In the genomic region with DNA sequence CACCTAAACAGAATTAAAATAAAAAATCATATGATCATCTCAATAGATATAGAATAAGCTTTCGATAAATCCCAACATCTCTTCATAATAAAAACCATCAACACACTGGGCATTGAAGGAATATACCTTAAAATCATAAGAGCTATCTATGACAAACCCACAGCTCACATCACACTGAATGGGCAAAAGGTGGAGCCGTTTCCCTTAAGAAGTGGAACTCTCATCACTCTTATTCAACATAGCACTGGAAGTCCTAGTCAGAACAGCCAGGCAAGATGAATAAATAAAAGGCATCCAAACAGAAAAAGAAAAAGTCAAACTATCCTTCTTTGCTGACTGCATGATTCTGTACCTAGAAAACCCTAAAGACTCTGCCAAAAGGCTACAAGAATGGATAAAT, we compare ENCODE assay signal across 1 cellular context.
TF ChIP-seq lines count a peak whose summit lies in the region.

No MANE protein-coding gene starts in this region.

TF ChIP-seq in SK-N-SH treated with all-trans-retinoic acid at 6 μM for 48 hours, 23 proteins besides CTCF, POLR2A, EP300 and RAD21 (continued from another document):
- TF ChIP-seq, protein P1, sequence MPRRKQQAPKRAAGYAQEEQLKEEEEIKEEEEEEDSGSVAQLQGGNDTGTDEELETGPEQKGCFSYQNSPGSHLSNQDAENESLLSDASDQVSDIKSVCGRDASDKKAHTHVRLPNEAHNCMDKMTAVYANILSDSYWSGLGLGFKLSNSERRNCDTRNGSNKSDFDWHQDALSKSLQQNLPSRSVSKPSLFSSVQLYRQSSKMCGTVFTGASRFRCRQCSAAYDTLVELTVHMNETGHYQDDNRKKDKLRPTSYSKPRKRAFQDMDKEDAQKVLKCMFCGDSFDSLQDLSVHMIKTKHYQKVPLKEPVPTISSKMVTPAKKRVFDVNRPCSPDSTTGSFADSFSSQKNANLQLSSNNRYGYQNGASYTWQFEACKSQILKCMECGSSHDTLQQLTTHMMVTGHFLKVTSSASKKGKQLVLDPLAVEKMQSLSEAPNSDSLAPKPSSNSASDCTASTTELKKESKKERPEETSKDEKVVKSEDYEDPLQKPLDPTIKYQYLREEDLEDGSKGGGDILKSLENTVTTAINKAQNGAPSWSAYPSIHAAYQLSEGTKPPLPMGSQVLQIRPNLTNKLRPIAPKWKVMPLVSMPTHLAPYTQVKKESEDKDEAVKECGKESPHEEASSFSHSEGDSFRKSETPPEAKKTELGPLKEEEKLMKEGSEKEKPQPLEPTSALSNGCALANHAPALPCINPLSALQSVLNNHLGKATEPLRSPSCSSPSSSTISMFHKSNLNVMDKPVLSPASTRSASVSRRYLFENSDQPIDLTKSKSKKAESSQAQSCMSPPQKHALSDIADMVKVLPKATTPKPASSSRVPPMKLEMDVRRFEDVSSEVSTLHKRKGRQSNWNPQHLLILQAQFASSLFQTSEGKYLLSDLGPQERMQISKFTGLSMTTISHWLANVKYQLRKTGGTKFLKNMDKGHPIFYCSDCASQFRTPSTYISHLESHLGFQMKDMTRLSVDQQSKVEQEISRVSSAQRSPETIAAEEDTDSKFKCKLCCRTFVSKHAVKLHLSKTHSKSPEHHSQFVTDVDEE (CRISPR knock-in tag; IDR thresholded peaks at IDR 0.05) = no peak
- no peak for TF ChIP-seq RARB (CRISPR knock-in tag; IDR thresholded peaks at IDR 0.05)
- no peak for TF ChIP-seq ZNF8 (CRISPR knock-in tag; IDR thresholded peaks at IDR 0.05)
- TF ChIP-seq, protein P2, sequence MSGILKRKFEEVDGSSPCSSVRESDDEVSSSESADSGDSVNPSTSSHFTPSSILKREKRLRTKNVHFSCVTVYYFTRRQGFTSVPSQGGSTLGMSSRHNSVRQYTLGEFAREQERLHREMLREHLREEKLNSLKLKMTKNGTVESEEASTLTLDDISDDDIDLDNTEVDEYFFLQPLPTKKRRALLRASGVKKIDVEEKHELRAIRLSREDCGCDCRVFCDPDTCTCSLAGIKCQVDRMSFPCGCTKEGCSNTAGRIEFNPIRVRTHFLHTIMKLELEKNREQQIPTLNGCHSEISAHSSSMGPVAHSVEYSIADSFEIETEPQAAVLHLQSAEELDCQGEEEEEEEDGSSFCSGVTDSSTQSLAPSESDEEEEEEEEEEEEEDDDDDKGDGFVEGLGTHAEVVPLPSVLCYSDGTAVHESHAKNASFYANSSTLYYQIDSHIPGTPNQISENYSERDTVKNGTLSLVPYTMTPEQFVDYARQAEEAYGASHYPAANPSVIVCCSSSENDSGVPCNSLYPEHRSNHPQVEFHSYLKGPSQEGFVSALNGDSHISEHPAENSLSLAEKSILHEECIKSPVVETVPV (CRISPR knock-in tag; IDR thresholded peaks at IDR 0.05) = no peak
- no peak for TF ChIP-seq ZC3H10 (CRISPR knock-in tag; IDR thresholded peaks at IDR 0.05)
